30 cellular contexts compared by ENCODE assay signal in the genomic region with DNA sequence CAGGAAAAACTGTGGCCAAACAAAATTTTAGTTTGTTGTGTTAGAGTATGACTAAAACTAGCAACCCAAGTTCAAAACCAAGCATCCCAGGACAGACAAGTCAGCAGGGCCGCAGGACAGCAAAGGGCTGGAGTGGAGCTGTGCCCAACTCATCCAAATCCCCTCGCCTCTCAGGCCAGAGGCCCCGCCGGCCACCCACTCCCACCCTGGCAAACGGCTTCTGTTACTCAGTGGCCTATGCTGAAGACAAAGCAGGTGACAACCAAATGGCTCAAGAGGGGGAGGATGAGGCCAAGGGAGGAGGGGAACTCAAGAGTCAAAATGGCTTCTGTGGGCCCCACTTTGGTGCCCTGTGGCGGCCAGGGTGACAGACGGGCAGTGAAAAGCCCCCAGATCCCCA.
"Had no signal": no experiment of that assay in that cellular context is flagged by ENCODE, and none has a peak within 500 bp of the region (broad histone marks: within the 10 kb centered on the region; RNA-seq: fewer than 3 reads in every experiment).

No MANE protein-coding gene starts in this region.

- H3K4me3 ChIP-seq: cardiac muscle cell, MG63, Peyer's patch had no signal

- DNase-seq: activated CD4-positive, alpha-beta T cell treated with anti-CD3 and anti-CD28 coated beads, Interleukin-2, amount 10 ng/mL, durations not matched to agents 24 days and 14 days; activated CD4-positive, alpha-beta T cell treated with anti-CD3 and anti-CD28 coated beads, Interleukin-2, amount 50 U/mL, for 4 hours; activated CD8-positive, alpha-beta T cell treated with anti-CD3 and anti-CD28 coated beads for 36 hours; activated gamma-delta T cell treated with Interleukin-2 at 50 U/mL for 16 hours; activated naive CD4-positive, alpha-beta T cell treated with anti-CD3 and anti-CD28 coated beads, Interleukin-2, amount 10 ng/mL, durations not matched to agents 7 days and 5 days; activated naive CD8-positive, alpha-beta T cell treated with anti-CD3 and anti-CD28 coated beads, Interleukin-2, amount 50 U/mL, for 24 hours; activated T-cell treated with anti-CD3 and anti-CD28 coated beads, Interleukin-2, amount 50 U/mL, for 72 hours; anterior cingulate cortex; brain microvascular endothelial cell; Kasumi-1; KG1; MG63; NCI-H1048; NCI-H1105 treated with DMSO at 0.1 percent for 48 hours; NCI-H1436; NCI-H1694; NCI-H1930; NCI-H2081 treated with DMSO at 0.1 percent for 48 hours; NCI-H510A; NCI-H526; NCI-H748 treated with DMSO at 0.1 percent for 48 hours; NK-92 treated with Interleukin-12 subunit alpha and Interleukin-12 subunit beta, amount 100 ng/mL, for 24 hours; PC-3; Right ventricle myocardium superior; T1000; WERI-Rb-1 had no signal

- H3K9me3 ChIP-seq: MG63, Peyer's patch had no signal

- ATAC-seq: activated CD8-positive, alpha-beta T cell treated with anti-CD3 and anti-CD28 coated beads for 36 hours; activated naive CD8-positive, alpha-beta T cell treated with anti-CD3 and anti-CD28 coated beads, Interleukin-2, amount 50 U/mL, for 24 hours; activated T-cell treated with anti-CD3 and anti-CD28 coated beads, Interleukin-2, amount 50 U/mL, for 72 hours; activated T-helper 17 cell treated with anti-CD3 and anti-CD28 coated beads, Interleukin-2, amount 50 U/mL, for 72 hours; PC-3 had no signal

- H3K4me1 ChIP-seq: Peyer's patch had no signal

- H3K27me3 ChIP-seq: brain microvascular endothelial cell, cardiac muscle cell, MG63, Peyer's patch had no signal

- H3K27ac ChIP-seq: brain microvascular endothelial cell, cardiac muscle cell, Peyer's patch, RWPE1, WERI-Rb-1 had no signal
